Comparison of ENCODE assay signal across 11 cellular contexts in genomic region chr20:40493071-40493470, GRCh38.
A peak's percentile ranks its signal among the peaks of the same experiment; 100 is the strongest.
DNase-seq lines count a peak whose midpoint lies in the region; TF ChIP-seq lines count a peak whose summit lies in the region.
"Had no signal": no experiment of that assay in that cellular context is flagged by ENCODE, and none has a peak within 500 bp of the region (broad histone marks: within the 10 kb centered on the region; RNA-seq: fewer than 3 reads in every experiment).

No MANE protein-coding gene starts in this region.

- no peak overlapping the region for H3K4me3 Mint-ChIP-seq in activated naive CD8-positive, alpha-beta T cell treated with anti-CD3 and anti-CD28 coated beads for 36 hours

- H3K27me3 ChIP-seq in fibroblast of lung (ENCODE audit: control insufficient read depth, insufficient read depth, low read length): no peaks in the 10 kb centered on the region
- no peaks in the 10 kb centered on the region for H3K27me3 ChIP-seq in smooth muscle cell (ENCODE audit: low read depth)
- H3K27me3 ChIP-seq: SJCRH30 had no signal

- peaks cover 3% of the 10 kb centered on the region for H3K4me1 Mint-ChIP-seq in activated naive CD8-positive, alpha-beta T cell treated with anti-CD3 and anti-CD28 coated beads for 36 hours

- POLR2A ChIA-PET in GM10248 (lab: Yijun Ruan, JAX): no interaction called here

- CTCF ChIA-PET in GM10248 (lab: Yijun Ruan, JAX): no interaction called here

- H2AFZ ChIP-seq in fibroblast of lung (ENCODE audit: low read length): no peak overlapping the region
- H2AFZ ChIP-seq in smooth muscle cell (ENCODE audit: low read depth): no peak overlapping the region

- H3F3A ChIP-seq in smooth muscle cell (ENCODE audit: low read depth): no peaks in the 10 kb centered on the region

- H4K20me1 ChIP-seq in fibroblast of lung (ENCODE audit: control insufficient read depth, extremely low read depth, insufficient read depth, low read length): no peaks in the 10 kb centered on the region
- H4K20me1 ChIP-seq in smooth muscle cell (ENCODE audit: low read depth): no peaks in the 10 kb centered on the region

- H3K79me2 ChIP-seq in fibroblast of lung (ENCODE audit: control insufficient read depth, insufficient read depth, low read length): no peaks in the 10 kb centered on the region
- no peaks in the 10 kb centered on the region for H3K79me2 ChIP-seq in smooth muscle cell (ENCODE audit: low read depth)

- H3K4me1 ChIP-seq in fibroblast of lung (ENCODE audit: control insufficient read depth, extremely low read depth, insufficient read depth, low read length) (no peaks in the 10 kb centered on the region), smooth muscle cell (ENCODE audit: low read depth) (peaks cover 6% of the 10 kb centered on the region)

- TF ChIP-seq CTCF in AG10803 (conservative IDR thresholded peaks at IDR 0.05; ENCODE audit: low read length): no peak
- TF ChIP-seq CTCF in fibroblast of lung (conservative IDR thresholded peaks at IDR 0.05 in 1 of 2, IDR thresholded peaks at IDR 0.05 in 1 of 2; ENCODE audit: low read depth in 1 of 2, low read length in 2 of 2): no peak
- no peak for TF ChIP-seq CTCF in smooth muscle cell (IDR thresholded peaks at IDR 0.05; ENCODE audit: borderline replicate concordance, insufficient read depth, poor library complexity, severe bottlenecking)
- TF ChIP-seq CTCF in GM10248 (IDR thresholded peaks at IDR 0.05; ENCODE audit: control extremely low read depth, extremely low read depth, low read depth, missing control alignments): no peak

- WGBS in smooth muscle cell (ENCODE audit: low lambda C conversion rate): 78% methylated on average over 4 of the region's 4 CpGs

- H3K27ac ChIP-seq in fibroblast of lung (ENCODE audit: insufficient read depth, low read length) (no peak overlapping the region), smooth muscle cell (ENCODE audit: low read depth) (no peak overlapping the region)
- H3K27ac ChIP-seq: SJCRH30 had no signal

- H3K9ac ChIP-seq in fibroblast of lung (ENCODE audit: insufficient read depth, low read length) (no peak overlapping the region), smooth muscle cell (ENCODE audit: low read depth) (no peak overlapping the region)

- DNase-seq in AG10803 (ENCODE audit: low read depth) (peak; percentile 86), NCI-H1105 treated with DMSO at 0.1 percent for 48 hours (lab: John Stamatoyannopoulos, UW) (peak; percentile 52), fibroblast of lung (ENCODE audit: low read depth in 2 of 2) (peak; percentile 32 to 91), mucosa of gallbladder (ENCODE audit: low spot score) (peak; percentile 39), smooth muscle cell (lab: John Stamatoyannopoulos, UW; ENCODE audit: unreplicated experiment) (no peak), GM10248 (ENCODE audit: extremely low spot score) (no peak), NCI-H82 treated with DMSO at 0.1 percent for 48 hours (lab: John Stamatoyannopoulos, UW; ENCODE audit: unreplicated experiment) (no peak)
- no peak for DNase-seq in activated naive CD8-positive, alpha-beta T cell treated with anti-CD3 and anti-CD28 coated beads for 36 hours
- DNase-seq: activated CD8-positive, alpha-beta memory T cell treated with anti-CD3 and anti-CD28 coated beads, Interleukin-2, amount 50 U/mL, for 48 hours; GF-D8; SJCRH30 had no signal

- no peaks in the 10 kb centered on the region for H3K36me3 Mint-ChIP-seq in activated naive CD8-positive, alpha-beta T cell treated with anti-CD3 and anti-CD28 coated beads for 36 hours

- H3K9me3 Mint-ChIP-seq in activated naive CD8-positive, alpha-beta T cell treated with anti-CD3 and anti-CD28 coated beads for 36 hours: peaks cover 3% of the 10 kb centered on the region

- H3K4me3 ChIP-seq in AG10803 (ENCODE audit: low read length): no peak overlapping the region
- no peak overlapping the region for H3K4me3 ChIP-seq in fibroblast of lung (replicated peaks in 1 of 4; ENCODE audit: control extremely low read depth in 1 of 4, insufficient read depth in 1 of 4, low read depth in 3 of 4, low read length in 4 of 4)
- H3K4me3 ChIP-seq in smooth muscle cell: no peak overlapping the region
- H3K4me3 ChIP-seq: SJCRH30 had no signal

- no peak overlapping the region for H3K27ac Mint-ChIP-seq in activated naive CD8-positive, alpha-beta T cell treated with anti-CD3 and anti-CD28 coated beads for 36 hours

- H3K27me3 Mint-ChIP-seq in activated naive CD8-positive, alpha-beta T cell treated with anti-CD3 and anti-CD28 coated beads for 36 hours: no peaks in the 10 kb centered on the region

- no peak overlapping the region for H3K4me2 ChIP-seq in fibroblast of lung (ENCODE audit: extremely low read depth, insufficient read depth, low read length)
- no peak overlapping the region for H3K4me2 ChIP-seq in smooth muscle cell

- H3K36me3 ChIP-seq in fibroblast of lung (ENCODE audit: control insufficient read depth, insufficient read depth, low read length) (no peaks in the 10 kb centered on the region), smooth muscle cell (ENCODE audit: low read depth) (no peaks in the 10 kb centered on the region)
- H3K36me3 ChIP-seq: SJCRH30 had no signal

- H3K9me3 ChIP-seq in fibroblast of lung (ENCODE audit: control insufficient read depth, insufficient read depth, low read depth, low read length): no peaks in the 10 kb centered on the region
- no peaks in the 10 kb centered on the region for H3K9me3 ChIP-seq in smooth muscle cell (replicated peaks; ENCODE audit: low read depth)
- H3K9me3 ChIP-seq: SJCRH30 had no signal

Comparison
In these comparisons a context has a peak if more than half of its experiments do, and no peak if none do; other contexts are left out.
1. DNase-seq: peak in AG10803 (single experiment), NCI-H1105 treated with DMSO at 0.1 percent for 48 hours (single experiment), fibroblast of lung (2 of 2) and mucosa of gallbladder (single experiment); none in activated naive CD8-positive, alpha-beta T cell treated with anti-CD3 and anti-CD28 coated beads for 36 hours (single experiment), smooth muscle cell (single experiment), GM10248 (single experiment) and NCI-H82 treated with DMSO at 0.1 percent for 48 hours (single experiment).